ENCODE assay signal across 1 cellular context in the genomic region with DNA sequence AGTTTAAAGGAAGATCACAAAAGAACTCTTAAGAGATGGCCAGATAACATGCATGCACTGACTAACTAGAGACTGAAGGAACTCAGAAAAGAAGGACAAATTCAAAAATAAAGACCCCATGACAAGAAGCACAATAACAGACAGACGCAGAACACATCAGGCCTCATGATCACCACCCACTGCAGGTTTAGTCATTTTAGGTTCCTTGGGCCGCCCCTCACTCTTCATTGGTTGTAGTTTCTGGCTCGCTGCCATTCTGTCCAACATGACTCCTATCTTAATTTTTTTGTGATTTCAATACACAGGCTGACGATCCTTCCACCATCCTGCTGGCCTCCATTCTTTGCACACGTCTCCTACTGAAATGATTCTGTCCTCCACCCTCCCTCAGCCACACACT.
A peak's percentile ranks its signal among the peaks of the same experiment; 100 is the strongest.
TF ChIP-seq lines count a peak whose summit lies in the region.

No MANE protein-coding gene starts in this region.

TF ChIP-seq in endothelial cell of umbilical vein, 7 proteins besides CTCF, POLR2A, EP300 and RAD21:
- TF ChIP-seq GATA2 (IDR thresholded peaks at IDR 0.05; ENCODE audit: insufficient read depth, insufficient read length, low read depth, low read length) (peak; percentile 20), FOS (IDR thresholded peaks at IDR 0.05; ENCODE audit: borderline replicate concordance, insufficient read depth, low read length) (no peak)
